ENCODE assay signal across 16 cellular contexts in genomic region chr3:148229107-148229506, GRCh38.
A peak's percentile ranks its signal among the peaks of the same experiment; 100 is the strongest.
DNase-seq lines count a peak whose midpoint lies in the region; ATAC-seq, FAIRE-seq and TF ChIP-seq lines count a peak whose summit lies in the region.
"Had no signal": no experiment of that assay in that cellular context is flagged by ENCODE, and none has a peak within 500 bp of the region (broad histone marks: within the 10 kb centered on the region; RNA-seq: fewer than 3 reads in every experiment).

No MANE protein-coding gene starts in this region.

- H3K9me3 ChIP-seq in Loucy (ENCODE audit: insufficient read depth, low read depth, low read length) (no peaks in the 10 kb centered on the region), thyroid gland (no peaks in the 10 kb centered on the region)

- no peaks in the 10 kb centered on the region for H3K9me2 ChIP-seq in Loucy (replicated peaks; ENCODE audit: low read depth, low read length)

- intact Hi-C loops in thyroid gland (cut with DNase I) = no loop called here

- no peak overlapping the region for H3K4me3 ChIP-seq in Loucy (ENCODE audit: low read length, poor library complexity, severe bottlenecking)
- no peak overlapping the region for H3K4me3 ChIP-seq in thyroid gland (replicated peaks in 1 of 3)

- TF ChIP-seq CTCF in Loucy (conservative IDR thresholded peaks at IDR 0.05; ENCODE audit: low read length) = no peak
- no peak for TF ChIP-seq CTCF in thyroid gland (IDR thresholded peaks at IDR 0.05)

- no peaks in the 10 kb centered on the region for H3K27me3 ChIP-seq in Loucy (ENCODE audit: insufficient read depth, low read length, poor library complexity, severe bottlenecking)
- H3K27me3 ChIP-seq in thyroid gland = no peaks in the 10 kb centered on the region

- H3K36me3 ChIP-seq in Loucy (ENCODE audit: insufficient read depth, low read length) = no peaks in the 10 kb centered on the region
- no peaks in the 10 kb centered on the region for H3K36me3 ChIP-seq in thyroid gland

- no peaks in the 10 kb centered on the region for H4K20me1 ChIP-seq in Loucy (ENCODE audit: insufficient read depth, low read length, poor library complexity, severe bottlenecking)

- no peaks in the 10 kb centered on the region for H3K9me3 Mint-ChIP-seq in stimulated activated naive B cell treated with anti-CD40 and anti-IgM and Interleukin-4, amounts not matched to agents 10 μg/mL and 1 μg/mL and 100 μg/mL, for 72 hours

- peak; percentile 75 for ATAC-seq in HG02642 (IDR thresholded peaks at IDR 0.05; ENCODE audit: poor library complexity, unreplicated experiment)
- ATAC-seq in stimulated activated naive B cell treated with anti-CD40 and anti-IgM and Interleukin-4, amounts not matched to agents 10 μg/mL and 1 μg/mL and 100 μg/mL, for 72 hours (replicated peaks) = no peak
- no peak for ATAC-seq in HG02840 (IDR thresholded peaks at IDR 0.05; ENCODE audit: low FRiP score, unreplicated experiment)

- no peaks in the 10 kb centered on the region for H3K36me3 Mint-ChIP-seq in stimulated activated naive B cell treated with anti-CD40 and anti-IgM and Interleukin-4, amounts not matched to agents 10 μg/mL and 1 μg/mL and 100 μg/mL, for 72 hours

- no peaks in the 10 kb centered on the region for H3F3A ChIP-seq in Loucy (ENCODE audit: low read depth)

- H3K4me1 ChIP-seq in Loucy (ENCODE audit: insufficient read depth, low read length, poor library complexity, severe bottlenecking) = peaks cover 17% of the 10 kb centered on the region
- no peaks in the 10 kb centered on the region for H3K4me1 ChIP-seq in thyroid gland

- H3K4me1 Mint-ChIP-seq in stimulated activated naive B cell treated with anti-CD40 and anti-IgM and Interleukin-4, amounts not matched to agents 10 μg/mL and 1 μg/mL and 100 μg/mL, for 72 hours = no peaks in the 10 kb centered on the region

- H3K27ac ChIP-seq in thyroid gland = no peak overlapping the region
- H3K27ac ChIP-seq: 22Rv1 had no signal

- peak overlapping the region; percentile 41 for H3K4me2 ChIP-seq in Loucy (ENCODE audit: low read depth, low read length, poor library complexity, severe bottlenecking)

- TF ChIP-seq POLR2A in GM12892 (IDR thresholded peaks at IDR 0.05; ENCODE audit: low read depth, low read length) (no peak), thyroid gland (IDR thresholded peaks at IDR 0.05) (no peak)

- DNase-seq in SKM-1 (lab: John Stamatoyannopoulos, UW; ENCODE audit: unreplicated experiment) = peak; percentile 3
- no peak for DNase-seq in SKM-1 treated with dmso at 0.1 percent for 144 hours (lab: John Stamatoyannopoulos, UW; ENCODE audit: unreplicated experiment)
- DNase-seq in stimulated activated naive B cell treated with anti-CD40 and anti-IgM and Interleukin-4, amounts not matched to agents 10 μg/mL and 1 μg/mL and 100 μg/mL, for 72 hours = no peak
- DNase-seq in GM12892 (ENCODE audit: insufficient read length) = no peak
- no peak for DNase-seq in thyroid gland
- DNase-seq: activated CD4-positive, alpha-beta T cell treated with anti-CD3 and anti-CD28 coated beads for 48 hours; activated naive CD4-positive, alpha-beta T cell; kidney glomerular epithelial cell; NCI-H1048; NCI-H82; stimulated activated CD4-positive, alpha-beta T cell treated with anti-CD3 and anti-CD28 coated beads, Interleukin-15, amount 100 ng/mL, for 24 hours had no signal

- no peak overlapping the region for H3K27ac Mint-ChIP-seq in stimulated activated naive B cell treated with anti-CD40 and anti-IgM and Interleukin-4, amounts not matched to agents 10 μg/mL and 1 μg/mL and 100 μg/mL, for 72 hours

- peak overlapping the region; percentile 2 for H3K9ac ChIP-seq in Loucy (ENCODE audit: low read depth, low read length, poor library complexity, severe bottlenecking)

- no peaks in the 10 kb centered on the region for H3K79me2 ChIP-seq in Loucy (ENCODE audit: insufficient read depth, low read length)

- FAIRE-seq in GM12892 (lab: Jason Lieb, UNC) = no peak
- FAIRE-seq: D721Med had no signal

- H3K4me3 Mint-ChIP-seq in stimulated activated naive B cell treated with anti-CD40 and anti-IgM and Interleukin-4, amounts not matched to agents 10 μg/mL and 1 μg/mL and 100 μg/mL, for 72 hours = no peak overlapping the region

- H2AFZ ChIP-seq in Loucy (ENCODE audit: low read length) = peak overlapping the region; percentile 79

- no peaks in the 10 kb centered on the region for H3K27me3 Mint-ChIP-seq in stimulated activated naive B cell treated with anti-CD40 and anti-IgM and Interleukin-4, amounts not matched to agents 10 μg/mL and 1 μg/mL and 100 μg/mL, for 72 hours
